In the genomic region with DNA sequence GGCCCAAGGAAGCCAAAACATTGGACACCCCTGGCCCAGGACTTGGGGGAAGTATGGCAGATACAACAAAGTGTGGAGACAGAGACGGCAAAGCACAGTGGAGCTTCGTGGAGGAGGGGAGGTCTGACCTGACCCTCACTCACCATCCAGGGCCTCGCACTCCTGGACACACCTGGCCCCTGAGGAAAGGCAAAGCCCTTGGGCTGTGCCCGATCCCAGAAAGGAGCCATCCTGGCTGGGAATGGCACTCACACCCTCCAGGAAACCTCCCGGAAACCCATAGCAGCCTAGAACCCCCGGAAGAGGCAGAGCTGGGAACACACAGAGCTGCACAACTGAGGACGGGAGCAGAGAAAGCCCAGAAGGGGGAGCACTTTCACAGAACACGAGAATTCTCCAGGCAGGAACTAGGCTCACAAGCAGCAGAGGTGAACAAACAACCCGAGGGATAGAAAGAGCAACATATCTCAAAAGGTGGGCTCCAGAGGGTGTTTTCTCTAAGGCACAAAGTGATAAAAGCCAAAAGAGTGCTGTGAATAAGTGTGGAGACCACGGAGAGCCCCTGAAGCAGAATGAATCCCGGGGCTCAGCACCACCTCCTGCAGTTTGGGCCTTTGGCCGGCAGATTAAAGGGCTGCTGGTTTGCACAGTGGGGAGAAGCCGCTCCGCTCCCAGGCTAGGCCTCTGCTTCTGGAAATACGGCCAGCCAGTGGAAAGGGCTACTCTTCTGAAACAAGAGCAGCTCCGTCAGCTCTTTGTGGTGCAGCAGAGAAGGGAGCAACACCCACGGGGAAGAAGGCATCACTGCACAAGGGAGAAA, we compare ENCODE assay signal across 8 cellular contexts.
A peak's percentile ranks its signal among the peaks of the same experiment; 100 is the strongest.
DNase-seq lines count a peak whose midpoint lies in the region; ATAC-seq and TF ChIP-seq lines count a peak whose summit lies in the region.

No MANE protein-coding gene starts in this region.

- no peak overlapping the region for H2AFZ ChIP-seq in OCI-LY7 (ENCODE audit: low read length)

- no peaks in the 10 kb centered on the region for H3K4me1 ChIP-seq in BE2C
- peaks cover 11% of the 10 kb centered on the region for H3K4me1 ChIP-seq in OCI-LY7 (ENCODE audit: insufficient read depth, low read length, poor library complexity, severe bottlenecking)
- H3K4me1 ChIP-seq in colonic mucosa = no peaks in the 10 kb centered on the region
- peaks cover 0 to 7% (median 0%) of the 10 kb centered on the region in 4 donors for H3K4me1 ChIP-seq in tibial artery

- no peak for ATAC-seq in HG03571 (IDR thresholded peaks at IDR 0.05; ENCODE audit: unreplicated experiment)

- no peak overlapping the region for H3K9ac ChIP-seq in colonic mucosa (ENCODE audit: low read depth in 2 of 2, low read length in 2 of 2)

- H3K4me3 ChIP-seq in BE2C (ENCODE audit: low read depth, low read length) (no peak overlapping the region), OCI-LY7 (ENCODE audit: low read depth, low read length, poor library complexity, severe bottlenecking) (no peak overlapping the region), colonic mucosa (no peak overlapping the region), tibial artery (no peak overlapping the region)

- H3K27me3 ChIP-seq in BE2C = no peaks in the 10 kb centered on the region
- H3K27me3 ChIP-seq in colonic mucosa = no peaks in the 10 kb centered on the region
- no peaks in the 10 kb centered on the region for H3K27me3 ChIP-seq in tibial artery

- DNase-seq in BE2C (peak; percentile 60), OCI-LY7 (ENCODE audit: low spot score) (peak; percentile 76), colonic mucosa (peak; percentile 48), left kidney (ENCODE audit: low read depth, low spot score) (peak; percentile 79), tibial artery (peak in 1 of 2 donors; percentile 42), OCI-M2 (lab: John Stamatoyannopoulos, UW; ENCODE audit: unreplicated experiment) (no peak)

- no peaks in the 10 kb centered on the region for H3K79me2 ChIP-seq in OCI-LY7 (ENCODE audit: insufficient read depth, low read depth, low read length)

- peak; percentile 78 for TF ChIP-seq CTCF in BE2C (IDR thresholded peaks at IDR 0.05; ENCODE audit: low read depth, low read length)
- peak; percentile 68 for TF ChIP-seq CTCF in GM12873 (IDR thresholded peaks at IDR 0.05; ENCODE audit: insufficient read depth, low read depth, low read length, missing control alignments)
- peak; percentile 92 for TF ChIP-seq CTCF in OCI-LY7 (conservative IDR thresholded peaks at IDR 0.05; ENCODE audit: low read length)
- peak; percentile 46 for TF ChIP-seq CTCF in colonic mucosa (IDR thresholded peaks at IDR 0.05)
- TF ChIP-seq CTCF in tibial artery (IDR thresholded peaks at IDR 0.05) = peak; percentile 40 to 53

- POLR2A ChIA-PET in OCI-LY7 (lab: Charles Lee) = interaction anchor here (0.6 to 1.3 kb wide), 5 partner anchors 44 to 281 kb away, joined by 3 to 7 read pairs (median 4); no protein-coding TSS in a partner anchor

- no TSS peak for BruUV-seq in OCI-LY7 (replicated peaks; lab: Mats Ljungman, UMichigan)

- peak overlapping the region; percentile 4 for H3K27ac ChIP-seq in OCI-LY7 (ENCODE audit: low read depth, low read length, poor library complexity, severe bottlenecking)
- H3K27ac ChIP-seq in colonic mucosa = no peak overlapping the region
- no peak overlapping the region for H3K27ac ChIP-seq in tibial artery

- H3K4me2 ChIP-seq in OCI-LY7 (ENCODE audit: low read length) = no peak overlapping the region

- no peaks in the 10 kb centered on the region for H3K9me2 ChIP-seq in OCI-LY7 (ENCODE audit: insufficient read depth, low read length)

- no peaks in the 10 kb centered on the region; the same call in 1 of the 2 replicates for H3K9me3 ChIP-seq in BE2C
- no peaks in the 10 kb centered on the region for H3K9me3 ChIP-seq in OCI-LY7 (ENCODE audit: low read length)
- no peaks in the 10 kb centered on the region for H3K9me3 ChIP-seq in colonic mucosa
- no peaks in the 10 kb centered on the region for H3K9me3 ChIP-seq in tibial artery

- CTCF ChIA-PET in OCI-LY7 (lab: Charles Lee; ENCODE audit: unreplicated experiment) = interaction anchor here (0.9 to 1.3 kb wide), 3 partner anchors 8 to 148 kb away, joined by 3 to 5 read pairs (median 3); no protein-coding TSS in a partner anchor

- H4K20me1 ChIP-seq in OCI-LY7 (ENCODE audit: insufficient read depth, low read length) = no peaks in the 10 kb centered on the region

- H3K36me3 ChIP-seq in BE2C (peaks cover 95% of the 10 kb centered on the region), OCI-LY7 (ENCODE audit: insufficient read depth, low read length) (peaks cover 96% of the 10 kb centered on the region), colonic mucosa (peaks cover 19% of the 10 kb centered on the region), tibial artery (peaks cover 39 to 90% (median 69%) of the 10 kb centered on the region in 3 donors)

- intact Hi-C loops in OCI-LY7 (cut with micrococcal nuclease; ENCODE audit: unreplicated experiment) (loop anchor here (1.0 to 10.0 kb wide), 7 partner anchors 108 to 454 kb away; a partner anchor contains a TSS), colonic mucosa (cut with DNase I) (loop anchor here (5.0 kb wide), 1 partner anchor 147 kb away; no protein-coding TSS in a partner anchor), tibial artery (cut with DNase I; ENCODE audit: low total_unique reads) (loop anchor here (10.0 kb wide), 1 partner anchor 150 kb away; no protein-coding TSS in a partner anchor)
